In genomic region chr6:7526755-7527154, GRCh38 we compare ENCODE assay signal across 21 cellular contexts. TPM values are rescaled to one million over a fixed set of nuclear protein-coding genes. Genes with fewer than 3 reads are reported as not detected.
"Had no signal": no experiment of that assay in that cellular context is flagged by ENCODE, and none has a peak within 500 bp of the region (broad histone marks: within the 10 kb centered on the region; RNA-seq: fewer than 3 reads in every experiment).

No MANE protein-coding gene starts in this region.

- H3K36me3 ChIP-seq: sigmoid colon, spleen had no signal

- H3K9me3 Mint-ChIP-seq: activated naive CD4-positive, alpha-beta T cell treated with anti-CD3 and anti-CD28 coated beads, Interleukin-2, amount 50 U/mL, for 72 hours; activated T-helper 1 cell treated with anti-CD3 and anti-CD28 coated beads, Interleukin-12 subunit alpha, Interleukin-12 subunit beta, Interleukin-2, Interleukin-4 antibody, amounts not matched to agents 30 ng/mL and 10 ng/mL and 1 ng/mL, durations not matched to agents 14 hours and 24 hours and 36 hours; mesothelial cell of epicardium; natural killer cell treated with Interleukin-12 subunit alpha and Interleukin-12 subunit beta and Interleukin-15 and Interleukin-18, amount 100 ng/mL, for 72 hours had no signal

- H3K4me3 ChIP-seq: dorsolateral prefrontal cortex, lung, sigmoid colon, spleen had no signal

- DNase-seq: activated CD4-positive, alpha-beta T cell treated with anti-CD3 and anti-CD28 coated beads for 1 hour; activated gamma-delta T cell treated with Interleukin-2 at 50 U/mL for 16 hours; dorsolateral prefrontal cortex; foreskin fibroblast; islet precursor cell; left colon; nucleus accumbens; posterior cingulate gyrus; sigmoid colon; spleen; stimulated activated CD4-positive, alpha-beta T cell treated with anti-CD3 and anti-CD28 coated beads, Interleukin-4, amount 100 ng/mL, for 4 hours; stimulated activated naive CD4-positive, alpha-beta T cell; T-helper 1 cell; T-helper 9 cell had no signal

- H3K27ac Mint-ChIP-seq: activated naive CD4-positive, alpha-beta T cell treated with anti-CD3 and anti-CD28 coated beads, Interleukin-2, amount 50 U/mL, for 72 hours; activated T-helper 1 cell treated with anti-CD3 and anti-CD28 coated beads, Interleukin-12 subunit alpha, Interleukin-12 subunit beta, Interleukin-2, Interleukin-4 antibody, amounts not matched to agents 30 ng/mL and 10 ng/mL and 1 ng/mL, durations not matched to agents 14 hours and 24 hours and 36 hours; mesothelial cell of epicardium; natural killer cell treated with Interleukin-12 subunit alpha and Interleukin-12 subunit beta and Interleukin-15 and Interleukin-18, amount 100 ng/mL, for 72 hours had no signal

- H3K4me1 ChIP-seq: sigmoid colon, spleen had no signal

- H3K27ac ChIP-seq: dorsolateral prefrontal cortex, epithelial cell of prostate, sigmoid colon, spleen, VCaP had no signal

- H3K36me3 Mint-ChIP-seq: activated naive CD4-positive, alpha-beta T cell treated with anti-CD3 and anti-CD28 coated beads, Interleukin-2, amount 50 U/mL, for 72 hours; mesothelial cell of epicardium; natural killer cell treated with Interleukin-12 subunit alpha and Interleukin-12 subunit beta and Interleukin-15 and Interleukin-18, amount 100 ng/mL, for 72 hours had no signal

- H3K4me3 Mint-ChIP-seq: activated T-helper 1 cell treated with anti-CD3 and anti-CD28 coated beads, Interleukin-12 subunit alpha, Interleukin-12 subunit beta, Interleukin-2, Interleukin-4 antibody, amounts not matched to agents 30 ng/mL and 10 ng/mL and 1 ng/mL, durations not matched to agents 14 hours and 24 hours and 36 hours; mesothelial cell of epicardium; natural killer cell treated with Interleukin-12 subunit alpha and Interleukin-12 subunit beta and Interleukin-15 and Interleukin-18, amount 100 ng/mL, for 72 hours had no signal

- H3K9me3 ChIP-seq: sigmoid colon, spleen had no signal

RNA-seq across cellular contexts. Expression of gene DSP, which starts 14.7 kb away (rescaled TPM):
- total RNA-seq: activated T-helper 1 cell treated with anti-CD3 and anti-CD28 coated beads, Interleukin-12 subunit alpha, Interleukin-12 subunit beta, Interleukin-2, Interleukin-4 antibody, amounts not matched to agents 30 ng/mL and 10 ng/mL and 1 ng/mL, durations not matched to agents 14 hours and 24 hours and 36 hours; natural killer cell treated with Interleukin-12 subunit alpha and Interleukin-12 subunit beta and Interleukin-15 and Interleukin-18, amount 100 ng/mL, for 72 hours had no signal
